Comparison of ENCODE assay signal across 2 cellular contexts in genomic region chr1:204196068-204196795, GRCh38.
TF ChIP-seq lines count a peak whose summit lies in the region.

TSS of gene KISS1 (minus strand) at chr1:204196491. CDS start at chr1:204192876, 3,615 bp downstream.

TF ChIP-seq in SK-N-SH, 30 proteins besides CTCF, POLR2A, EP300 and RAD21:
- TF ChIP-seq TEAD4 (IDR thresholded peaks at IDR 0.05; ENCODE audit: borderline replicate concordance, insufficient read depth) (no peak), JUND (IDR thresholded peaks at IDR 0.05) (no peak), USF1 (IDR thresholded peaks at IDR 0.05; ENCODE audit: borderline replicate concordance, low read depth) (no peak), TAF1 (IDR thresholded peaks at IDR 0.05; ENCODE audit: borderline replicate concordance, low read depth, low read length) (no peak), MAX (IDR thresholded peaks at IDR 0.05; ENCODE audit: low read depth) (no peak), FOXJ3 (CRISPR knock-in tag; IDR thresholded peaks at IDR 0.05) (no peak)

TF ChIP-seq in SK-N-SH treated with all-trans-retinoic acid at 6 μM for 48 hours, 23 proteins besides CTCF, POLR2A, EP300 and RAD21:
- no peak for TF ChIP-seq TCF4 (CRISPR knock-in tag; IDR thresholded peaks at IDR 0.05; ENCODE audit: borderline replicate concordance)
- TF ChIP-seq CSRNP3 (CRISPR knock-in tag; IDR thresholded peaks at IDR 0.05), result no peak
- no peak for TF ChIP-seq ZFP3 (CRISPR knock-in tag; IDR thresholded peaks at IDR 0.05)
TF ChIP-seq in SK-N-SH treated with all-trans-retinoic acid at 6 μM for 48 hours: peak in this region for 0.
